18 cellular contexts compared by ENCODE assay signal in the genomic region with DNA sequence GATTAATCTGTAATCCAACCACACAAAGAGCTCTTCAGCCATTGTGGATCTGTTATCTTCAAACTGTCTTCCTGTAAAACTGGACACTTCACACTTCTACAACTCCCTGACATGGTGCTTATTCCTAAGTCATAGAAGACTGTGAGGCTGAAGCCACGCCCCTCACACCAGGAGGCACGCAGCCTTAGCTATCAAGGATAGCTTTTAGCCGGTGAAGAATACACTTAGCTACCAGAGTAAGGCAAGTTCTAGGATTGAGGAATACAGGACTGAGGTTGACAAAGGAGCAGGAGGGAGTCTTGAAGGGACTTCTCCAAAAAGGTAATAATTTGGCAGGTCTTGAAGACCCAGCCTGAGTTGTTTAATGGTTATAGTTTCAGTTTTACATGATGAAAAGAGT.
DNase-seq lines count a peak whose midpoint lies in the region; ATAC-seq and TF ChIP-seq lines count a peak whose summit lies in the region.
"Had no signal": no experiment of that assay in that cellular context is flagged by ENCODE, and none has a peak within 500 bp of the region (broad histone marks: within the 10 kb centered on the region; RNA-seq: fewer than 3 reads in every experiment).

No MANE protein-coding gene starts in this region.

- ATAC-seq in central memory CD8-positive, alpha-beta T cell (replicated peaks; ENCODE audit: extremely low read depth, poor library complexity, severe bottlenecking), result no peak
- ATAC-seq in psoas muscle, result no peak
- ATAC-seq in stimulated activated naive CD8-positive, alpha-beta T cell treated with anti-CD3 and anti-CD28 coated beads, Interleukin-15, amount 100 ng/mL, for 72 hours, result no peak
- no peak for ATAC-seq in activated naive CD4-positive, alpha-beta T cell treated with anti-CD3 and anti-CD28 coated beads, Interleukin-2, amount 50 U/mL, for 72 hours
- ATAC-seq: foreskin keratinocyte; naive thymus-derived CD8-positive, alpha-beta T cell had no signal

- H3K4me1 Mint-ChIP-seq in central memory CD8-positive, alpha-beta T cell, result peaks cover 11% of the 10 kb centered on the region
- H3K4me1 Mint-ChIP-seq in stimulated activated naive CD8-positive, alpha-beta T cell treated with anti-CD3 and anti-CD28 coated beads, Interleukin-15, amount 100 ng/mL, for 72 hours, result no peaks in the 10 kb centered on the region
- H3K4me1 Mint-ChIP-seq: activated CD4-positive, alpha-beta T cell treated with anti-CD3 and anti-CD28 coated beads, Interleukin-2, amount 10 ng/mL, durations not matched to agents 24 days and 14 days; naive thymus-derived CD8-positive, alpha-beta T cell had no signal

- H3K9ac ChIP-seq in Karpas-422 (ENCODE audit: low read length), result no peak overlapping the region

- intact Hi-C loops in psoas muscle (cut with DNase I), result no loop called here

- no peak for TF ChIP-seq CTCF in GM12865 (IDR thresholded peaks at IDR 0.05; ENCODE audit: insufficient read depth, low read depth, low read length, missing control alignments)
- TF ChIP-seq CTCF in psoas muscle (IDR thresholded peaks at IDR 0.05), result no peak

- H3K9me3 ChIP-seq in Karpas-422 (ENCODE audit: low read length) (no peaks in the 10 kb centered on the region), psoas muscle (no peaks in the 10 kb centered on the region)

- H3K4me1 ChIP-seq in Karpas-422 (ENCODE audit: low read length), result peaks cover 16% of the 10 kb centered on the region
- H3K4me1 ChIP-seq in psoas muscle, result no peaks in the 10 kb centered on the region
- H3K4me1 ChIP-seq: foreskin keratinocyte had no signal

- no peaks in the 10 kb centered on the region for H3K36me3 Mint-ChIP-seq in central memory CD8-positive, alpha-beta T cell (ENCODE audit: insufficient read depth)
- H3K36me3 Mint-ChIP-seq in activated naive CD4-positive, alpha-beta T cell treated with anti-CD3 and anti-CD28 coated beads, Interleukin-2, amount 50 U/mL, for 72 hours, result no peaks in the 10 kb centered on the region
- H3K36me3 Mint-ChIP-seq: naive thymus-derived CD8-positive, alpha-beta T cell had no signal

- peaks cover 3% of the 10 kb centered on the region; the same call in 1 of the 2 replicates for H3K27me3 ChIP-seq in Karpas-422 (ENCODE audit: low read length)
- peaks cover 0 to 4% (median 2%) of the 10 kb centered on the region in 3 donors for H3K27me3 ChIP-seq in psoas muscle (ENCODE audit: insufficient read depth in 3 of 3, low read length in 2 of 3)
- H3K27me3 ChIP-seq: foreskin keratinocyte had no signal

- peak overlapping the region; percentile 64 for H3K4me2 ChIP-seq in Karpas-422 (ENCODE audit: low read depth, low read length, poor library complexity, severe bottlenecking)

- no peak overlapping the region for H2AFZ ChIP-seq in Karpas-422 (ENCODE audit: low read length)

- H3K27ac Mint-ChIP-seq in central memory CD8-positive, alpha-beta T cell (ENCODE audit: low read depth), result no peak overlapping the region
- no peak overlapping the region for H3K27ac Mint-ChIP-seq in stimulated activated naive CD8-positive, alpha-beta T cell treated with anti-CD3 and anti-CD28 coated beads, Interleukin-15, amount 100 ng/mL, for 72 hours
- no peak overlapping the region for H3K27ac Mint-ChIP-seq in activated naive CD4-positive, alpha-beta T cell treated with anti-CD3 and anti-CD28 coated beads, Interleukin-2, amount 50 U/mL, for 72 hours
- H3K27ac Mint-ChIP-seq: activated CD4-positive, alpha-beta T cell treated with anti-CD3 and anti-CD28 coated beads, Interleukin-2, amount 10 ng/mL, durations not matched to agents 24 days and 14 days; naive thymus-derived CD8-positive, alpha-beta T cell had no signal

- H4K20me1 ChIP-seq in Karpas-422 (ENCODE audit: insufficient read depth, low read depth, low read length), result no peaks in the 10 kb centered on the region

- peaks cover 46% of the 10 kb centered on the region for H3K27me3 Mint-ChIP-seq in central memory CD8-positive, alpha-beta T cell
- H3K27me3 Mint-ChIP-seq in stimulated activated naive CD8-positive, alpha-beta T cell treated with anti-CD3 and anti-CD28 coated beads, Interleukin-15, amount 100 ng/mL, for 72 hours, result peaks cover 38% of the 10 kb centered on the region

- peak overlapping the region; percentile 12 for H3K4me3 Mint-ChIP-seq in central memory CD8-positive, alpha-beta T cell
- no peak overlapping the region for H3K4me3 Mint-ChIP-seq in stimulated activated naive CD8-positive, alpha-beta T cell treated with anti-CD3 and anti-CD28 coated beads, Interleukin-15, amount 100 ng/mL, for 72 hours
- H3K4me3 Mint-ChIP-seq: activated CD4-positive, alpha-beta T cell treated with anti-CD3 and anti-CD28 coated beads, Interleukin-2, amount 10 ng/mL, durations not matched to agents 24 days and 14 days; naive thymus-derived CD8-positive, alpha-beta T cell had no signal

- no peak overlapping the region for H3K27ac ChIP-seq in Karpas-422 (ENCODE audit: low read length)
- H3K27ac ChIP-seq in psoas muscle, result no peak overlapping the region
- H3K27ac ChIP-seq: foreskin keratinocyte, SK-N-MC had no signal

- peak overlapping the region; percentile 22; the same call in 1 of the 2 replicates for H3K4me3 ChIP-seq in GM12865 (ENCODE audit: low read depth, low read length)
- H3K4me3 ChIP-seq in Karpas-422 (ENCODE audit: low read length), result peak overlapping the region; percentile 32; the same call in 1 of the 2 replicates
- H3K4me3 ChIP-seq in psoas muscle, result peak overlapping the region; percentile 12
- H3K4me3 ChIP-seq: lung, SK-N-MC had no signal

- DNase-seq in GM12865 (ENCODE audit: low read depth) (no peak), Karpas-422 (peak; percentile 45), psoas muscle (no peak), HuH-7.5 (ENCODE audit: low spot score) (no peak)
- DNase-seq in central memory CD8-positive, alpha-beta T cell (ENCODE audit: low spot score in 2 of 2), result no peak
- DNase-seq in stimulated activated naive CD8-positive, alpha-beta T cell treated with anti-CD3 and anti-CD28 coated beads, Interleukin-15, amount 100 ng/mL, for 72 hours, result no peak
- DNase-seq in activated naive CD4-positive, alpha-beta T cell treated with anti-CD3 and anti-CD28 coated beads, Interleukin-2, amount 50 U/mL, for 72 hours (ENCODE audit: low spot score in 2 of 2), result no peak
- DNase-seq: activated CD4-positive, alpha-beta T cell treated with anti-CD3 and anti-CD28 coated beads, Interleukin-2, amount 10 ng/mL, durations not matched to agents 24 days and 14 days; activated CD8-positive, alpha-beta memory T cell treated with anti-CD3 and anti-CD28 coated beads, Interleukin-2, amount 50 U/mL, for 48 hours; activated gamma-delta T cell treated with Interleukin-2 at 50 U/mL for 16 hours; anterior cingulate cortex; C1 segment of cervical spinal cord; foreskin keratinocyte; naive thymus-derived CD8-positive, alpha-beta T cell; NCI-H1930; NCI-H510A had no signal

- WGBS in psoas muscle, 3 donors, result 25 to 29% (median 27%) methylated on average over 3 of the region's 3 CpGs

- no peaks in the 10 kb centered on the region for H3K9me3 Mint-ChIP-seq in central memory CD8-positive, alpha-beta T cell
- H3K9me3 Mint-ChIP-seq in stimulated activated naive CD8-positive, alpha-beta T cell treated with anti-CD3 and anti-CD28 coated beads, Interleukin-15, amount 100 ng/mL, for 72 hours, result no peaks in the 10 kb centered on the region
- H3K9me3 Mint-ChIP-seq in activated naive CD4-positive, alpha-beta T cell treated with anti-CD3 and anti-CD28 coated beads, Interleukin-2, amount 50 U/mL, for 72 hours, result no peaks in the 10 kb centered on the region
- H3K9me3 Mint-ChIP-seq: activated CD4-positive, alpha-beta T cell treated with anti-CD3 and anti-CD28 coated beads, Interleukin-2, amount 10 ng/mL, durations not matched to agents 24 days and 14 days; naive thymus-derived CD8-positive, alpha-beta T cell had no signal

- H3K36me3 ChIP-seq in Karpas-422 (ENCODE audit: insufficient read depth, low read length) (no peaks in the 10 kb centered on the region), psoas muscle (ENCODE audit: insufficient read depth in 1 of 2, low read depth in 1 of 2) (no peaks in the 10 kb centered on the region)

- no peaks in the 10 kb centered on the region for H3K79me2 ChIP-seq in Karpas-422 (ENCODE audit: low read length)

- H3K9me2 ChIP-seq in Karpas-422 (replicated peaks; ENCODE audit: insufficient read depth, low read length), result no peaks in the 10 kb centered on the region
